In the genomic region with DNA sequence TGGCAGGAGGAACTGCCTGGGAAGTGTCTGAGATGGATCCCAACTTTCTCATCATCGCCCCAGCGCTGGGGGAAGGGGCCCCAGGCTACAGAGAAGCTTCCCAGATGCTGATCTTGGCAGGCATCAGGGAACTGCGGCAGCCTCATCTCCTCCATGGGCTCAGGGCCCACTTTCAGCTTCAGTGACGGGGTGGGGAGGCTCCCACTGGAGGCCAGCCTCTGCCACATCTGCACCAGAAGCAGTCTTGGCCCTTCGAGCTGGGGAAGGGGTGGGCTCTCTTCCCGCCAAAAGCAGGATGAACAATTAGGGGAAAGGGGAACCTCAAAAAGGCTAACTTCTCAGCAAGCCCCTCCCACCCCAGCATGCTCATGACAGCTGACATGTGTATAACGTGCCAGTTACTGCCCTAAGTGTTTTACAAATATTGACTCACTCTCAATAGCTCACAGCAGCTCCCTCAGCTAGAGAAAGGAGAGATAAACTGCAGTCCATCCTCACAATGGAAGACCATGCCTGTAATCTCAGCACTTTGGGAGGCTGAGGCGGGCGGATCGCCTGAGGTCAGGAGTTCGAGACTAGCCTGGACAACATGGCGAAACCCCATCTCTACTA, we compare ENCODE assay signal across 2 cellular contexts.
TF ChIP-seq lines count a peak whose summit lies in the region.

No MANE protein-coding gene starts in this region.

TF ChIP-seq in IMR-90, 13 proteins besides CTCF, POLR2A, EP300 and RAD21:
- peak; percentile 83 for TF ChIP-seq MXI1 (IDR thresholded peaks at IDR 0.05; ENCODE audit: borderline replicate concordance, low read depth, low read length)
- TF ChIP-seq, protein P1, sequence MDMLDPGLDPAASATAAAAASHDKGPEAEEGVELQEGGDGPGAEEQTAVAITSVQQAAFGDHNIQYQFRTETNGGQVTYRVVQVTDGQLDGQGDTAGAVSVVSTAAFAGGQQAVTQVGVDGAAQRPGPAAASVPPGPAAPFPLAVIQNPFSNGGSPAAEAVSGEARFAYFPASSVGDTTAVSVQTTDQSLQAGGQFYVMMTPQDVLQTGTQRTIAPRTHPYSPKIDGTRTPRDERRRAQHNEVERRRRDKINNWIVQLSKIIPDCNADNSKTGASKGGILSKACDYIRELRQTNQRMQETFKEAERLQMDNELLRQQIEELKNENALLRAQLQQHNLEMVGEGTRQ (IDR thresholded peaks at IDR 0.05; ENCODE audit: low read depth, low read length), result 0 out of 2 replicates have a peak, but pooled peaks have one; percentile 23
- TF ChIP-seq CHD1 (IDR thresholded peaks at IDR 0.05; ENCODE audit: low read depth, low read length), result no peak
- TF ChIP-seq RFX5 (IDR thresholded peaks at IDR 0.05; ENCODE audit: low read depth, low read length), result no peak
- TF ChIP-seq SMC3 (IDR thresholded peaks at IDR 0.05; ENCODE audit: low read depth, low read length), result no peak; the same call in 1 of the 2 replicates
- TF ChIP-seq CEBPB (IDR thresholded peaks at IDR 0.05; ENCODE audit: low read depth, low read length), result no peak
- TF ChIP-seq, protein P2, sequence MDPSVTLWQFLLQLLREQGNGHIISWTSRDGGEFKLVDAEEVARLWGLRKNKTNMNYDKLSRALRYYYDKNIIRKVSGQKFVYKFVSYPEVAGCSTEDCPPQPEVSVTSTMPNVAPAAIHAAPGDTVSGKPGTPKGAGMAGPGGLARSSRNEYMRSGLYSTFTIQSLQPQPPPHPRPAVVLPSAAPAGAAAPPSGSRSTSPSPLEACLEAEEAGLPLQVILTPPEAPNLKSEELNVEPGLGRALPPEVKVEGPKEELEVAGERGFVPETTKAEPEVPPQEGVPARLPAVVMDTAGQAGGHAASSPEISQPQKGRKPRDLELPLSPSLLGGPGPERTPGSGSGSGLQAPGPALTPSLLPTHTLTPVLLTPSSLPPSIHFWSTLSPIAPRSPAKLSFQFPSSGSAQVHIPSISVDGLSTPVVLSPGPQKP (IDR thresholded peaks at IDR 0.05; ENCODE audit: borderline replicate concordance, low read depth, low read length), result no peak
- TF ChIP-seq FOS (IDR thresholded peaks at IDR 0.05; ENCODE audit: low read depth, low read length), result no peak
- TF ChIP-seq RCOR1 (IDR thresholded peaks at IDR 0.05; ENCODE audit: insufficient replicate concordance, low read length), result no peak
- TF ChIP-seq NFE2L2 (IDR thresholded peaks at IDR 0.05; ENCODE audit: low read depth, low read length), result no peak
- peak; percentile 72; the same call in 1 of the 2 replicates for TF ChIP-seq MAZ (IDR thresholded peaks at IDR 0.05; ENCODE audit: borderline replicate concordance, low read depth, low read length)
- TF ChIP-seq BHLHE40 (IDR thresholded peaks at IDR 0.05; ENCODE audit: low read depth, low read length), result peak; percentile 80
- TF ChIP-seq MAFK (IDR thresholded peaks at IDR 0.05; ENCODE audit: low read depth, low read length), result no peak

TF ChIP-seq in SK-N-SH treated with all-trans-retinoic acid at 6 μM for 48 hours, 23 proteins besides CTCF, POLR2A, EP300 and RAD21:
- TF ChIP-seq ARNTL (CRISPR knock-in tag; IDR thresholded peaks at IDR 0.05; ENCODE audit: borderline replicate concordance, low read depth) (no peak), ZNF70 (CRISPR knock-in tag; IDR thresholded peaks at IDR 0.05) (no peak), ZFP30 (CRISPR knock-in tag; IDR thresholded peaks at IDR 0.05) (no peak), TCF4 (CRISPR knock-in tag; IDR thresholded peaks at IDR 0.05; ENCODE audit: borderline replicate concordance) (no peak), ISL1 (CRISPR knock-in tag; IDR thresholded peaks at IDR 0.05) (no peak), OSR1 (CRISPR knock-in tag; IDR thresholded peaks at IDR 0.05) (no peak), ZC3H10 (CRISPR knock-in tag; IDR thresholded peaks at IDR 0.05) (no peak), SNAI2 (CRISPR knock-in tag; IDR thresholded peaks at IDR 0.05) (no peak), PPARA (CRISPR knock-in tag; IDR thresholded peaks at IDR 0.05; ENCODE audit: borderline replicate concordance) (no peak), RARB (CRISPR knock-in tag; IDR thresholded peaks at IDR 0.05) (no peak)
- TF ChIP-seq, protein P3, sequence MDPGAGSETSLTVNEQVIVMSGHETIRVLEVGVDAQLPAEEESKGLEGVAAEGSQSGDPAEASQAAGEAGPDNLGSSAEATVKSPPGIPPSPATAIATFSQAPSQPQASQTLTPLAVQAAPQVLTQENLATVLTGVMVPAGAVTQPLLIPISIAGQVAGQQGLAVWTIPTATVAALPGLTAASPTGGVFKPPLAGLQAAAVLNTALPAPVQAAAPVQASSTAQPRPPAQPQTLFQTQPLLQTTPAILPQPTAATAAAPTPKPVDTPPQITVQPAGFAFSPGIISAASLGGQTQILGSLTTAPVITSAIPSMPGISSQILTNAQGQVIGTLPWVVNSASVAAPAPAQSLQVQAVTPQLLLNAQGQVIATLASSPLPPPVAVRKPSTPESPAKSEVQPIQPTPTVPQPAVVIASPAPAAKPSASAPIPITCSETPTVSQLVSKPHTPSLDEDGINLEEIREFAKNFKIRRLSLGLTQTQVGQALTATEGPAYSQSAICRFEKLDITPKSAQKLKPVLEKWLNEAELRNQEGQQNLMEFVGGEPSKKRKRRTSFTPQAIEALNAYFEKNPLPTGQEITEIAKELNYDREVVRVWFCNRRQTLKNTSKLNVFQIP (CRISPR knock-in tag; IDR thresholded peaks at IDR 0.05; ENCODE audit: borderline replicate concordance, low read depth), result no peak
- TF ChIP-seq, protein P4, sequence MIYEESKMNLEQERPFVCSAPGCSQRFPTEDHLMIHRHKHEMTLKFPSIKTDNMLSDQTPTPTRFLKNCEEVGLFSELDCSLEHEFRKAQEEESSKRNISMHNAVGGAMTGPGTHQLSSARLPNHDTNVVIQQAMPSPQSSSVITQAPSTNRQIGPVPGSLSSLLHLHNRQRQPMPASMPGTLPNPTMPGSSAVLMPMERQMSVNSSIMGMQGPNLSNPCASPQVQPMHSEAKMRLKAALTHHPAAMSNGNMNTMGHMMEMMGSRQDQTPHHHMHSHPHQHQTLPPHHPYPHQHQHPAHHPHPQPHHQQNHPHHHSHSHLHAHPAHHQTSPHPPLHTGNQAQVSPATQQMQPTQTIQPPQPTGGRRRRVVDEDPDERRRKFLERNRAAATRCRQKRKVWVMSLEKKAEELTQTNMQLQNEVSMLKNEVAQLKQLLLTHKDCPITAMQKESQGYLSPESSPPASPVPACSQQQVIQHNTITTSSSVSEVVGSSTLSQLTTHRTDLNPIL (CRISPR knock-in tag; IDR thresholded peaks at IDR 0.05; ENCODE audit: low read depth), result no peak
- TF ChIP-seq, protein P5, sequence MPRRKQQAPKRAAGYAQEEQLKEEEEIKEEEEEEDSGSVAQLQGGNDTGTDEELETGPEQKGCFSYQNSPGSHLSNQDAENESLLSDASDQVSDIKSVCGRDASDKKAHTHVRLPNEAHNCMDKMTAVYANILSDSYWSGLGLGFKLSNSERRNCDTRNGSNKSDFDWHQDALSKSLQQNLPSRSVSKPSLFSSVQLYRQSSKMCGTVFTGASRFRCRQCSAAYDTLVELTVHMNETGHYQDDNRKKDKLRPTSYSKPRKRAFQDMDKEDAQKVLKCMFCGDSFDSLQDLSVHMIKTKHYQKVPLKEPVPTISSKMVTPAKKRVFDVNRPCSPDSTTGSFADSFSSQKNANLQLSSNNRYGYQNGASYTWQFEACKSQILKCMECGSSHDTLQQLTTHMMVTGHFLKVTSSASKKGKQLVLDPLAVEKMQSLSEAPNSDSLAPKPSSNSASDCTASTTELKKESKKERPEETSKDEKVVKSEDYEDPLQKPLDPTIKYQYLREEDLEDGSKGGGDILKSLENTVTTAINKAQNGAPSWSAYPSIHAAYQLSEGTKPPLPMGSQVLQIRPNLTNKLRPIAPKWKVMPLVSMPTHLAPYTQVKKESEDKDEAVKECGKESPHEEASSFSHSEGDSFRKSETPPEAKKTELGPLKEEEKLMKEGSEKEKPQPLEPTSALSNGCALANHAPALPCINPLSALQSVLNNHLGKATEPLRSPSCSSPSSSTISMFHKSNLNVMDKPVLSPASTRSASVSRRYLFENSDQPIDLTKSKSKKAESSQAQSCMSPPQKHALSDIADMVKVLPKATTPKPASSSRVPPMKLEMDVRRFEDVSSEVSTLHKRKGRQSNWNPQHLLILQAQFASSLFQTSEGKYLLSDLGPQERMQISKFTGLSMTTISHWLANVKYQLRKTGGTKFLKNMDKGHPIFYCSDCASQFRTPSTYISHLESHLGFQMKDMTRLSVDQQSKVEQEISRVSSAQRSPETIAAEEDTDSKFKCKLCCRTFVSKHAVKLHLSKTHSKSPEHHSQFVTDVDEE (CRISPR knock-in tag; IDR thresholded peaks at IDR 0.05), result no peak
- TF ChIP-seq, protein P6, sequence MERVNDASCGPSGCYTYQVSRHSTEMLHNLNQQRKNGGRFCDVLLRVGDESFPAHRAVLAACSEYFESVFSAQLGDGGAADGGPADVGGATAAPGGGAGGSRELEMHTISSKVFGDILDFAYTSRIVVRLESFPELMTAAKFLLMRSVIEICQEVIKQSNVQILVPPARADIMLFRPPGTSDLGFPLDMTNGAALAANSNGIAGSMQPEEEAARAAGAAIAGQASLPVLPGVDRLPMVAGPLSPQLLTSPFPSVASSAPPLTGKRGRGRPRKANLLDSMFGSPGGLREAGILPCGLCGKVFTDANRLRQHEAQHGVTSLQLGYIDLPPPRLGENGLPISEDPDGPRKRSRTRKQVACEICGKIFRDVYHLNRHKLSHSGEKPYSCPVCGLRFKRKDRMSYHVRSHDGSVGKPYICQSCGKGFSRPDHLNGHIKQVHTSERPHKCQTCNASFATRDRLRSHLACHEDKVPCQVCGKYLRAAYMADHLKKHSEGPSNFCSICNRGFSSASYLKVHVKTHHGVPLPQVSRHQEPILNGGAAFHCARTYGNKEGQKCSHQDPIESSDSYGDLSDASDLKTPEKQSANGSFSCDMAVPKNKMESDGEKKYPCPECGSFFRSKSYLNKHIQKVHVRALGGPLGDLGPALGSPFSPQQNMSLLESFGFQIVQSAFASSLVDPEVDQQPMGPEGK (CRISPR knock-in tag; IDR thresholded peaks at IDR 0.05; ENCODE audit: borderline replicate concordance), result no peak
